In the genomic region with DNA sequence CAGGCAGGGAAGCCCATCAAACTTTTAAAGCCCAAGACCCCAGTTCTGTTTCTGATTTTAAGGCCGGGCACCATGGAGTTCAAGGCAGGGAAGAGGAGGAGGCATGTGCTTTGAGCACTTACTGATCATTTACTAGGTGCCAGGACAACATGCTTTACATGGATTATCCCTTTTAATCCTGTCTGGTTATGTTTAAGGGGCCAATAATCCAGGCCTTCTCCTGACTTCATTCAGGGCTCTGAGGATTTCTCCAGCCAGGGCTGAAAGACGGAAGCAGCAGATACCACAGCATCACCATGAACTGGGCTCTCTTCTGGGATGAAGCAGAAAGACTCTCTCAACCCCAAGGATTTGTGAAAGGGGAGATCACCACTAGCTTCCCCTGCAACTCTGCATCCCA, we compare ENCODE assay signal across 12 cellular contexts. TPM values are rescaled to one million over a fixed set of nuclear protein-coding genes. Genes with fewer than 3 reads are reported as not detected.
DNase-seq lines count a peak whose midpoint lies in the region; TF ChIP-seq lines count a peak whose summit lies in the region.
"Had no signal": no experiment of that assay in that cellular context is flagged by ENCODE, and none has a peak within 500 bp of the region (broad histone marks: within the 10 kb centered on the region; RNA-seq: fewer than 3 reads in every experiment).

No MANE protein-coding gene starts in this region.

- no peak for TF ChIP-seq CTCF in OCI-LY7 (conservative IDR thresholded peaks at IDR 0.05; ENCODE audit: low read length)
- no peak for TF ChIP-seq CTCF in spleen (IDR thresholded peaks at IDR 0.05 in 8 of 11, conservative IDR thresholded peaks at IDR 0.05 in 3 of 11)

- H3K36me3 Mint-ChIP-seq in T-helper 2 cell treated with Interferon-gamma antibody and Interleukin-4, amounts not matched to agents 5 μg/mL and 100 μg/mL, for 36 hours (ENCODE audit: low read depth), result peaks cover 80% of the 10 kb centered on the region

- H3K4me2 ChIP-seq in OCI-LY7 (ENCODE audit: low read length), result peak overlapping the region; percentile 93

- H3K36me3 ChIP-seq in OCI-LY7 (ENCODE audit: insufficient read depth, low read length), result peaks cover 90% of the 10 kb centered on the region
- peaks cover 39% of the 10 kb centered on the region for H3K36me3 ChIP-seq in effector memory CD4-positive, alpha-beta T cell (ENCODE audit: control insufficient read depth, insufficient read depth, low read length)
- H3K36me3 ChIP-seq in spleen, result peaks cover 0 to 81% (median 45%) of the 10 kb centered on the region in 6 donors

- no TSS peak for BruUV-seq in OCI-LY7 (replicated peaks; lab: Mats Ljungman, UMichigan)

- WGBS in spleen, 5 donors, result 39 to 67% (median 59%) methylated on average over 2 of the region's 2 CpGs

- no peaks in the 10 kb centered on the region for H3K27me3 ChIP-seq in effector memory CD4-positive, alpha-beta T cell (replicated peaks; ENCODE audit: control insufficient read depth, insufficient read depth, low read length, poor library complexity, severe bottlenecking)
- no peaks in the 10 kb centered on the region for H3K27me3 ChIP-seq in spleen (replicated peaks in 1 of 7)

- H3K4me1 ChIP-seq in OCI-LY7 (ENCODE audit: insufficient read depth, low read length, poor library complexity, severe bottlenecking) (peaks cover 71% of the 10 kb centered on the region), spleen (peaks cover 55 to 88% (median 81%) of the 10 kb centered on the region in 6 donors)
- H3K4me1 ChIP-seq in effector memory CD4-positive, alpha-beta T cell (ENCODE audit: control insufficient read depth, insufficient read depth, low read length, poor library complexity, severe bottlenecking), result peaks cover 65% of the 10 kb centered on the region

- no peaks in the 10 kb centered on the region for H3K27me3 Mint-ChIP-seq in T-helper 2 cell treated with Interferon-gamma antibody and Interleukin-4, amounts not matched to agents 5 μg/mL and 100 μg/mL, for 36 hours (ENCODE audit: low read depth)

- H3K4me3 Mint-ChIP-seq in T-helper 2 cell treated with Interferon-gamma antibody and Interleukin-4, amounts not matched to agents 5 μg/mL and 100 μg/mL, for 36 hours, result peak overlapping the region; percentile 99

- H2AFZ ChIP-seq in OCI-LY7 (ENCODE audit: low read length), result no peak overlapping the region

- intact Hi-C loops in OCI-LY7 (cut with micrococcal nuclease; ENCODE audit: unreplicated experiment) (loop anchor here (2.0 kb wide), 1 partner anchor 91 kb away; no protein-coding TSS in a partner anchor), spleen (cut with DNase I; ENCODE audit: low total_unique reads) (loop anchor here (5.0 kb wide), 1 partner anchor 105 kb away; no protein-coding TSS in a partner anchor)

- TF ChIP-seq POLR2A in spleen (IDR thresholded peaks at IDR 0.05), result no peak

- H3K27ac ChIP-seq in OCI-LY7 (ENCODE audit: low read depth, low read length, poor library complexity, severe bottlenecking) (peak overlapping the region; percentile 82), spleen (peak overlapping the region; percentile 38 to 96 (median 91))
- H3K27ac ChIP-seq in effector memory CD4-positive, alpha-beta T cell (ENCODE audit: insufficient read depth, low read length, poor library complexity, severe bottlenecking), result peak overlapping the region; percentile 75

- CTCF ChIA-PET in OCI-LY7 (lab: Charles Lee; ENCODE audit: unreplicated experiment), result interaction anchor here (2.3 kb wide), 1 partner anchor 17 kb away, joined by 10 read pairs; a partner anchor contains a TSS

- H4K20me1 ChIP-seq in OCI-LY7 (ENCODE audit: insufficient read depth, low read length), result peaks cover 35% of the 10 kb centered on the region

- H3K9me2 ChIP-seq in OCI-LY7 (ENCODE audit: insufficient read depth, low read length), result no peaks in the 10 kb centered on the region

- peaks cover 82% of the 10 kb centered on the region for H3K79me2 ChIP-seq in OCI-LY7 (ENCODE audit: insufficient read depth, low read depth, low read length)

- H3K27ac Mint-ChIP-seq in T-helper 2 cell treated with Interferon-gamma antibody and Interleukin-4, amounts not matched to agents 5 μg/mL and 100 μg/mL, for 36 hours, result peak overlapping the region; percentile 94

- H3K4me3 ChIP-seq in OCI-LY7 (ENCODE audit: low read depth, low read length, poor library complexity, severe bottlenecking), result peak overlapping the region; percentile 93
- H3K4me3 ChIP-seq in effector memory CD4-positive, alpha-beta T cell (ENCODE audit: insufficient read depth, low read depth, low read length, poor library complexity, severe bottlenecking), result peak overlapping the region; percentile 30
- peak overlapping the region in 3 of 8 donors; percentile 96 to 98 (median 96) for H3K4me3 ChIP-seq in spleen
- H3K4me3 ChIP-seq: HAP-1 had no signal

- peaks cover 52% of the 10 kb centered on the region for H3K4me1 Mint-ChIP-seq in T-helper 2 cell treated with Interferon-gamma antibody and Interleukin-4, amounts not matched to agents 5 μg/mL and 100 μg/mL, for 36 hours (ENCODE audit: low read depth)

- no peaks in the 10 kb centered on the region for H3K9me3 ChIP-seq in OCI-LY7 (ENCODE audit: low read length)
- no peaks in the 10 kb centered on the region for H3K9me3 ChIP-seq in effector memory CD4-positive, alpha-beta T cell (ENCODE audit: control insufficient read depth, low read length)
- no peaks in the 10 kb centered on the region for H3K9me3 ChIP-seq in spleen
- H3K9me3 ChIP-seq: HAP-1 had no signal

- H3K9me3 Mint-ChIP-seq in T-helper 2 cell treated with Interferon-gamma antibody and Interleukin-4, amounts not matched to agents 5 μg/mL and 100 μg/mL, for 36 hours, result no peaks in the 10 kb centered on the region

- POLR2A ChIA-PET in OCI-LY7 (lab: Charles Lee), result interaction anchor here (0.6 to 3.2 kb wide), 6 partner anchors 16 to 103 kb away, joined by 3 to 15 read pairs (median 4); a partner anchor contains a TSS

- no peak for DNase-seq in T-helper 2 cell treated with Interferon-gamma antibody and Interleukin-4, amounts not matched to agents 5 μg/mL and 100 μg/mL, for 36 hours (ENCODE audit: low spot score)
- DNase-seq in T-helper 2 cell (no peak), OCI-LY7 (ENCODE audit: low spot score) (no peak), spleen (no peak), NCI-H526 (lab: John Stamatoyannopoulos, UW) (no peak), NCI-H1417 (lab: John Stamatoyannopoulos, UW) (no peak), NCI-H187 (lab: John Stamatoyannopoulos, UW) (no peak)
- DNase-seq in effector memory CD4-positive, alpha-beta T cell, result no peak
- DNase-seq: 8988T, DMS79, NCI-H1930 had no signal

RNA-seq across cellular contexts. Expression of a gene that starts 4.1 kb away (rescaled TPM):
- 229 and 319 TPM in 2 replicates for total RNA-seq in OCI-LY7 (2014; rRNA removed; shearing (Covaris generic))
- total RNA-seq in OCI-LY7 (2022) (244 and 303 TPM in 2 replicates), spleen (100 to 1,000 TPM; 124 to 531 (median 334) TPM)
- polyA plus RNA-seq in spleen, result 100 to 1,000 TPM; 115 to 209 (median 202) TPM

RNA-seq across cellular contexts. Expression of a gene that starts 16.2 kb away (rescaled TPM):
- 36.1 and 41.9 TPM in 2 replicates for total RNA-seq in OCI-LY7 (2014; rRNA removed; shearing (Covaris generic))
- total RNA-seq in OCI-LY7 (2022) (43.7 and 54.5 TPM in 2 replicates), spleen (10 to 100 TPM in 4 of 7 donors, 1 to 10 TPM in 3; 5.9 to 19.7 (median 11.3) TPM)
- polyA plus RNA-seq in spleen, result 10 to 100 TPM in 1 of 3 donors, 1 to 10 TPM in 2; 7.6 to 11.5 (median 8.8) TPM

RNA-seq across cellular contexts. Expression of a gene that starts 16.5 kb away (rescaled TPM):
- 27.7 and 30.7 TPM in 2 replicates for total RNA-seq in OCI-LY7 (2014; rRNA removed; shearing (Covaris generic))
- total RNA-seq in OCI-LY7 (2022), result 33.2 and 35.2 TPM in 2 replicates
- 10 to 100 TPM; 11.3 to 21.5 (median 15.9) TPM for total RNA-seq in spleen
- polyA plus RNA-seq in spleen, result 1 to 10 TPM; 5.3 to 8.6 (median 6.4) TPM

RNA-seq across cellular contexts. Expression of a gene that starts 42.3 kb away (rescaled TPM):
- 7.4 and 9.0 TPM in 2 replicates for total RNA-seq in OCI-LY7 (2014; rRNA removed; shearing (Covaris generic))
- total RNA-seq in OCI-LY7 (2022) (17.8 and 21.4 TPM in 2 replicates), spleen (1 to 10 TPM; 2.9 to 6.8 (median 4.7) TPM)
- polyA plus RNA-seq in spleen, result under 1 TPM; 0.35 to 0.83 (median 0.46) TPM
